9 cellular contexts compared by ENCODE assay signal in genomic region chr17:81057079-81057730, GRCh38. TPM values are rescaled to one million over a fixed set of nuclear protein-coding genes. Genes with fewer than 3 reads are reported as not detected.
DNase-seq lines count a peak whose midpoint lies in the region; ATAC-seq and TF ChIP-seq lines count a peak whose summit lies in the region.
"Had no signal": no experiment of that assay in that cellular context is flagged by ENCODE, and none has a peak within 500 bp of the region (broad histone marks: within the 10 kb centered on the region; RNA-seq: fewer than 3 reads in every experiment).

No MANE protein-coding gene starts in this region.

- no peaks in the 10 kb centered on the region for H3K36me3 Mint-ChIP-seq in activated CD4-positive, alpha-beta T cell treated with anti-CD3 and anti-CD28 coated beads, Interleukin-2, amount 10 ng/mL, durations not matched to agents 7 days and 5 days (ENCODE audit: low read depth)

- no peaks in the 10 kb centered on the region for H3K4me1 Mint-ChIP-seq in activated CD4-positive, alpha-beta T cell treated with anti-CD3 and anti-CD28 coated beads, Interleukin-2, amount 10 ng/mL, durations not matched to agents 7 days and 5 days

- H3K4me3 Mint-ChIP-seq in activated CD4-positive, alpha-beta T cell treated with anti-CD3 and anti-CD28 coated beads, Interleukin-2, amount 10 ng/mL, durations not matched to agents 7 days and 5 days = no peak overlapping the region

- DNase-seq in CD1c-positive myeloid dendritic cell (ENCODE audit: extremely low spot score) = peak; percentile 64
- peak; percentile 88 for DNase-seq in RWPE2 (ENCODE audit: low spot score)
- DNase-seq in fibroblast of mammary gland (ENCODE audit: low read depth) = peak; percentile 77
- DNase-seq in nucleus accumbens (lab: John Stamatoyannopoulos, UW) = peak in 32 of 56 donors; percentile 12 to 79 (median 42)
- no peak for DNase-seq in activated CD4-positive, alpha-beta T cell treated with anti-CD3 and anti-CD28 coated beads, Interleukin-2, amount 10 ng/mL, durations not matched to agents 7 days and 5 days
- DNase-seq in NCI-H2107 (lab: John Stamatoyannopoulos, UW) = no peak

- no peak overlapping the region for H3K27ac Mint-ChIP-seq in activated CD4-positive, alpha-beta T cell treated with anti-CD3 and anti-CD28 coated beads, Interleukin-2, amount 10 ng/mL, durations not matched to agents 7 days and 5 days

- H3K4me1 ChIP-seq in RWPE2 (ENCODE audit: insufficient read depth, poor library complexity, severe bottlenecking) = peaks cover 21% of the 10 kb centered on the region

- H3K36me3 ChIP-seq in RWPE2 (ENCODE audit: low read depth) = peaks cover 50% of the 10 kb centered on the region

- POLR2A ChIA-PET in activated CD4-positive, alpha-beta T cell treated with anti-CD3 and anti-CD28 coated beads, Interleukin-2, amount 10 ng/mL, durations not matched to agents 7 days and 5 days (lab: Charles Lee) = no interaction called here

- CTCF ChIA-PET in activated CD4-positive, alpha-beta T cell treated with anti-CD3 and anti-CD28 coated beads, Interleukin-2, amount 10 ng/mL, durations not matched to agents 7 days and 5 days (lab: Charles Lee) = interaction anchor here (0.8 to 2.0 kb wide), 2 partner anchors 11 to 60 kb away, joined by 3 to 4 read pairs; no protein-coding TSS in a partner anchor

- no peaks in the 10 kb centered on the region for H3K27me3 ChIP-seq in RWPE2 (ENCODE audit: insufficient read depth, poor library complexity, severe bottlenecking)
- H3K27me3 ChIP-seq: SJSA1 had no signal

- ATAC-seq in RWPE2 (ENCODE audit: low read depth) (peak; percentile 91), HG02678 (IDR thresholded peaks at IDR 0.05; ENCODE audit: unreplicated experiment) (no peak), HG02884 (IDR thresholded peaks at IDR 0.05; ENCODE audit: unreplicated experiment) (no peak)

- TF ChIP-seq CTCF in RWPE2 (IDR thresholded peaks at IDR 0.05; ENCODE audit: poor library complexity, severe bottlenecking) (no peak), fibroblast of mammary gland (conservative IDR thresholded peaks at IDR 0.05; ENCODE audit: control insufficient read depth, insufficient read depth, low read depth, low read length) (no peak)

- no peaks in the 10 kb centered on the region for H3K9me3 ChIP-seq in RWPE2 (ENCODE audit: severe bottlenecking)
- H3K9me3 ChIP-seq: SJSA1 had no signal

- peak overlapping the region; percentile 90 for H3K27ac ChIP-seq in RWPE2 (ENCODE audit: poor library complexity, severe bottlenecking)
- H3K27ac ChIP-seq: SJSA1 had no signal

- H3K27me3 Mint-ChIP-seq in activated CD4-positive, alpha-beta T cell treated with anti-CD3 and anti-CD28 coated beads, Interleukin-2, amount 10 ng/mL, durations not matched to agents 7 days and 5 days = no peaks in the 10 kb centered on the region

- H3K9me3 Mint-ChIP-seq in activated CD4-positive, alpha-beta T cell treated with anti-CD3 and anti-CD28 coated beads, Interleukin-2, amount 10 ng/mL, durations not matched to agents 7 days and 5 days = no peaks in the 10 kb centered on the region

- H3K4me3 ChIP-seq in RWPE2 (ENCODE audit: severe bottlenecking) (no peak overlapping the region), fibroblast of mammary gland (ENCODE audit: control insufficient read depth, low read depth, low read length) (no peak overlapping the region)
- H3K4me3 ChIP-seq: SJSA1 had no signal

RNA-seq across cellular contexts. Expression of gene BAIAP2, which starts 22.3 kb away (rescaled TPM):
- total RNA-seq in activated CD4-positive, alpha-beta T cell treated with anti-CD3 and anti-CD28 coated beads, Interleukin-2, amount 10 ng/mL, durations not matched to agents 7 days and 5 days = 1 to 10 TPM; 2.8 TPM

Comparison
In these comparisons a context has a peak if more than half of its experiments do, and no peak if none do; other contexts are left out.
1. DNase-seq: peak in CD1c-positive myeloid dendritic cell (single experiment), RWPE2 (single experiment), fibroblast of mammary gland (single experiment) and nucleus accumbens (32 of 56); none in activated CD4-positive, alpha-beta T cell treated with anti-CD3 and anti-CD28 coated beads, Interleukin-2, amount 10 ng/mL, durations not matched to agents 7 days and 5 days (single experiment) and NCI-H2107 (single experiment).